8 cellular contexts compared by ENCODE assay signal in the genomic region with DNA sequence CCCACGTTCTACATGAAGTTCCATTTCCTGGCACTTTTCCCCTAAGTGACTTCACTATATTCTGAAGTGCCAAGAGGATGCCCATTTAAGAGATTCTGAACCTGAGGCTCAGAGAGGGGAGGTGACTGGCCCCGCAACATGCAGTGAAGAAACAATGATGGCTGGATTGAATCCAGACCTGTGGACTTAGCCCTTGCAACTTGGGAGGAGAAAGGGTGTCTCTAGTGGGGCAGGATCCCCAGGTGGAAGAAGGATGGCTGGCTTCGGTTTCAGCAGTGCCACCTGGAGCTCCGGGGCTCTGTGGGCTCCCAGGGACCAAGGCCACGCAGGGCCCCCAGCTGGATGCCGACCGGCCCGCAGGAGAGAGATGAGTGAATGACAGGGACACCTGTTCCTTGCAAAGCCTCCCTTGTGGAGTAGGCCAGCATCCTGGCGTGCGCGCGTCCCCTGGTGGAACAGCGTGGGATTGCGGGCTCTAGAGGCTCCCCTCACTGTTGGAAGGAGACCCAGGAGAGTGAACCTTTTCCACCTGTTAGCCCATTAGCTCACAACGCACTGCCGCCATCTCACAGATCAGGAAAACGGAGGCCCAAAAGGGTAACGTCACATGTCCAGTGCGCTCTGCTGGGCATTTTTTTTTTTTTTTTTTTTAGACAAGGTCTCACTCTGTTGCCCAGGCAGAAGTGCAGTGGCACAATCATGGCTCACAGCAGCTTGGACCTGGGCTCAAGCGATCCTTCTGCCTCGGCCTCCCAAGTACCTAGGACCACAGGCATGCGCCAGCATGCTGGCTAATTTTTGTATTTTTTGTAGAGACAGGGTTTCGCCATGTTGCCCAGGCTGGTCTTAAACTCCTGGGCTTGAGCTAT.
DNase-seq lines count a peak whose midpoint lies in the region; ATAC-seq and TF ChIP-seq lines count a peak whose summit lies in the region.

No MANE protein-coding gene starts in this region.

- peak; percentile 90 to 92 for TF ChIP-seq CTCF in mammary epithelial cell (conservative IDR thresholded peaks at IDR 0.05 in 1 of 2, IDR thresholded peaks at IDR 0.05 in 1 of 2; ENCODE audit: extremely low read depth in 1 of 2, insufficient read depth in 1 of 2, low read depth in 1 of 2, low read length in 2 of 2)

- no peak overlapping the region for H2AFZ ChIP-seq in mammary epithelial cell (ENCODE audit: low read depth, low read length)

- in situ Hi-C loops in mammary epithelial cell (cut with MboI; ENCODE audit: low sequenced_read_pairs in 2 of 2), result no loop called here

- peaks cover 9% of the 10 kb centered on the region for H3K4me1 ChIP-seq in mammary epithelial cell (ENCODE audit: insufficient read depth, low read length)

- DNase-seq in NCI-H748 (lab: John Stamatoyannopoulos, UW; ENCODE audit: unreplicated experiment) (peak; percentile 48), NCI-H748 treated with DMSO at 0.1 percent for 48 hours (lab: John Stamatoyannopoulos, UW) (no peak), NCI-H2029 treated with DMSO at 0.1 percent for 48 hours (lab: John Stamatoyannopoulos, UW) (peak; percentile 18), mammary epithelial cell (peak; percentile 30), left lobe of liver (ENCODE audit: low spot score) (peak; percentile 69)
- peak; percentile 23 to 67 (median 44) for DNase-seq in activated CD4-positive, CD25-positive, alpha-beta regulatory T cell (lab: John Stamatoyannopoulos, UW)
- peak in 2 of 3 experiments; percentile 52 to 65 for DNase-seq in stimulated activated CD4-positive, alpha-beta T cell treated with anti-CD3 and anti-CD28 coated beads, TNF-alpha, amount 100 ng/mL, for 4 hours (ENCODE audit: low read depth in 3 of 3)

- 54% methylated on average over 17 of the region's 23 CpGs for WGBS in mammary epithelial cell (ENCODE audit: low coverage, missing lambda C conversion rate)

- dilution Hi-C loops in mammary epithelial cell (cut with HindIII; ENCODE audit: low sequenced_read_pairs), result no loop called here

- CTCF ChIA-PET in mammary epithelial cell (lab: Charles Lee; ENCODE audit: low non-redundant PET), result interaction anchor here (0.6 to 0.7 kb wide), 2 partner anchors 287 to 1512 kb away, joined by 4 to 27 read pairs; no protein-coding TSS in a partner anchor

- no peaks in the 10 kb centered on the region for H3K9me3 ChIP-seq in mammary epithelial cell (replicated peaks; ENCODE audit: insufficient read depth, low read length)

- no peaks in the 10 kb centered on the region for H3K36me3 ChIP-seq in mammary epithelial cell (ENCODE audit: insufficient read depth, low read length)

- H3K27me3 ChIP-seq in mammary epithelial cell (ENCODE audit: insufficient read depth, low read length), result no peaks in the 10 kb centered on the region

- no TSS peak for BruUV-seq in mammary epithelial cell (replicated peaks; lab: Mats Ljungman, UMichigan)

- H3K79me2 ChIP-seq in mammary epithelial cell (ENCODE audit: insufficient read depth, low read length), result peaks cover 8% of the 10 kb centered on the region

- intact Hi-C loops in mammary epithelial cell (cut with micrococcal nuclease), result loop anchor here (1.0 kb wide), 2 partner anchors 105 to 119 kb away; partner anchors contain the start of gene KIAA1671

- no peaks in the 10 kb centered on the region for H4K20me1 ChIP-seq in mammary epithelial cell (ENCODE audit: insufficient read depth, low read length)

- no peak overlapping the region for H3K4me3 ChIP-seq in mammary epithelial cell (replicated peaks in 1 of 3; ENCODE audit: insufficient read depth in 1 of 3, low read depth in 2 of 3, low read length in 3 of 3)

- no peak overlapping the region for H3K4me2 ChIP-seq in mammary epithelial cell (ENCODE audit: insufficient read depth, low read depth, low read length)

- no peak overlapping the region for H3K27ac ChIP-seq in mammary epithelial cell (ENCODE audit: insufficient read depth, low read depth, low read length)

- H3K9ac ChIP-seq in mammary epithelial cell (ENCODE audit: insufficient read depth, low read length), result no peak overlapping the region

- ATAC-seq in left lobe of liver, result peak; percentile 95
- no peak for ATAC-seq in GM19452 (IDR thresholded peaks at IDR 0.05; ENCODE audit: unreplicated experiment)
